Comparison of ENCODE assay signal across 17 cellular contexts in genomic region chr20:48170625-48171024, GRCh38.
DNase-seq lines count a peak whose midpoint lies in the region; ATAC-seq, FAIRE-seq and TF ChIP-seq lines count a peak whose summit lies in the region.
"Had no signal": no experiment of that assay in that cellular context is flagged by ENCODE, and none has a peak within 500 bp of the region (broad histone marks: within the 10 kb centered on the region; RNA-seq: fewer than 3 reads in every experiment).

No MANE protein-coding gene starts in this region.

- DNase-seq in D721Med (ENCODE audit: insufficient read length, low spot score) = no peak
- DNase-seq in HCT116 (ENCODE audit: low read depth, low spot score) = no peak
- DNase-seq in OCI-LY7 (ENCODE audit: low spot score) = peak; percentile 10
- DNase-seq in H1 (ENCODE audit: low read depth in 1 of 2, low spot score in 2 of 2) = no peak
- no peak for DNase-seq in T-helper 1 cell
- DNase-seq: Calu3; CD8-positive, alpha-beta T cell; DMS 273 treated with DMSO at 0.1 percent for 48 hours; DMS53; GOT3; H9 had no signal

- no peak overlapping the region for H3K23ac ChIP-seq in H1 (ENCODE audit: insufficient read length)

- no peak overlapping the region for H4K8ac ChIP-seq in H1 (ENCODE audit: extremely low read depth, insufficient read depth, low read length)

- BruUV-seq in HCT116 (replicated peaks; lab: Mats Ljungman, UMichigan) (no TSS peak), OCI-LY7 (replicated peaks; lab: Mats Ljungman, UMichigan) (no TSS peak)

- no peak overlapping the region for H2BK15ac ChIP-seq in H1 (ENCODE audit: low read length)

- H4K91ac ChIP-seq in H1 (replicated peaks; ENCODE audit: insufficient read length, low read length) = no peak overlapping the region

- H4K20me1 ChIP-seq in HCT116 (ENCODE audit: insufficient read depth) (no peaks in the 10 kb centered on the region), OCI-LY7 (ENCODE audit: insufficient read depth, low read length) (no peaks in the 10 kb centered on the region), H1 (replicated peaks in 1 of 2; ENCODE audit: control insufficient read depth in 1 of 2, insufficient read depth in 2 of 2, low read length in 2 of 2) (no peaks in the 10 kb centered on the region)
- H4K20me1 ChIP-seq: BLaER1 treated with 17β-estradiol and CSF1 and Interleukin-3, amounts not matched to agents 10 nM and 100 nM had no signal

- intact Hi-C loops in HCT116 (cut with micrococcal nuclease) (no loop called here), OCI-LY7 (cut with micrococcal nuclease; ENCODE audit: unreplicated experiment) (no loop called here)

- no peak overlapping the region for H2BK20ac ChIP-seq in H1 (ENCODE audit: low read length)

- H3K9ac ChIP-seq in HCT116 (ENCODE audit: low read length) = no peak overlapping the region
- H3K9ac ChIP-seq in H1 (replicated peaks in 1 of 4; ENCODE audit: extremely low read depth in 1 of 4, low read depth in 3 of 4, low read length in 3 of 4) = no peak overlapping the region
- H3K9ac ChIP-seq: BLaER1 treated with 17β-estradiol and CSF1 and Interleukin-3, amounts not matched to agents 10 nM and 100 nM had no signal

- H3K27me3 ChIP-seq in HCT116 (ENCODE audit: insufficient read depth, low read length) (peaks cover 77% of the 10 kb centered on the region), H1 (replicated peaks in 1 of 4; ENCODE audit: control insufficient read depth in 3 of 4, extremely low read depth in 1 of 4, insufficient read depth in 3 of 4, low read length in 3 of 4) (no peaks in the 10 kb centered on the region)
- H3K27me3 ChIP-seq: BLaER1 treated with 17β-estradiol and CSF1 and Interleukin-3, amounts not matched to agents 10 nM and 100 nM had no signal

- H2BK5ac ChIP-seq in H1 (ENCODE audit: low read depth, low read length) = no peak overlapping the region

- 92% methylated on average over 2 of the region's 2 CpGs; no CpG with 5 or more reads in 1 of the 2 experiments for WGBS in H1 (ENCODE audit: extremely low coverage in 1 of 2, insufficient coverage in 1 of 2, insufficient read length in 1 of 2, insufficient replicate concordance in 2 of 2, low coverage in 1 of 2, low lambda C conversion rate in 2 of 2, missing lambda C conversion rate in 1 of 2), 2 experiments

- no peak overlapping the region for H3K4ac ChIP-seq in H1 (replicated peaks; ENCODE audit: insufficient read length, low read depth, low read length)

- H3K9me3 ChIP-seq in HCT116 (ENCODE audit: control insufficient read depth in 1 of 2, insufficient read depth in 1 of 2, low read depth in 1 of 2, low read length in 2 of 2) = no peaks in the 10 kb centered on the region
- H3K9me3 ChIP-seq in OCI-LY7 (ENCODE audit: low read length) = no peaks in the 10 kb centered on the region
- no peaks in the 10 kb centered on the region for H3K9me3 ChIP-seq in H1 (ENCODE audit: insufficient read depth in 2 of 2, low read depth in 1 of 2, low read length in 1 of 2)

- H2BK120ac ChIP-seq in H1 (replicated peaks; ENCODE audit: low read depth, low read length) = no peak overlapping the region

- no peak overlapping the region for H3K14ac ChIP-seq in H1 (ENCODE audit: insufficient read length)

- H2BK12ac ChIP-seq in H1 (ENCODE audit: low read depth, low read length) = no peak overlapping the region

- H3K9me2 ChIP-seq in HCT116 (ENCODE audit: insufficient read depth) = no peaks in the 10 kb centered on the region
- H3K9me2 ChIP-seq in OCI-LY7 (ENCODE audit: insufficient read depth, low read length) = no peaks in the 10 kb centered on the region

- H2AK5ac ChIP-seq in H1 (ENCODE audit: low read depth, low read length) = no peak overlapping the region

- TF ChIP-seq POLR2A in HCT116 (IDR thresholded peaks at IDR 0.05; ENCODE audit: borderline replicate concordance, extremely low read depth, insufficient read depth, insufficient read length) (no peak), H1 (IDR thresholded peaks at IDR 0.05; ENCODE audit: control extremely low read depth in 1 of 2, low read depth in 2 of 2, low read length in 2 of 2) (no peak)

- POLR2A ChIA-PET in HCT116 (lab: Charles Lee) (no interaction called here), OCI-LY7 (lab: Charles Lee) (interaction anchor here (0.6 kb wide), 1 partner anchor 20 kb away, joined by 3 read pairs; no protein-coding TSS in a partner anchor), H1 (lab: Charles Lee; ENCODE audit: partially characterized antibody) (no interaction called here)

- H3K4me2 ChIP-seq in HCT116 (ENCODE audit: low read length) = no peak overlapping the region
- H3K4me2 ChIP-seq in OCI-LY7 (ENCODE audit: low read length) = no peak overlapping the region
- H3K4me2 ChIP-seq in H1 (ENCODE audit: insufficient read depth in 1 of 2, low read depth in 2 of 2, low read length in 2 of 2) = no peak overlapping the region
- H3K4me2 ChIP-seq: BLaER1 treated with 17β-estradiol and CSF1 and Interleukin-3, amounts not matched to agents 10 nM and 100 nM had no signal

- H3K27ac ChIP-seq in HCT116 (ENCODE audit: low read depth, low read length) = no peak overlapping the region
- H3K27ac ChIP-seq in OCI-LY7 (ENCODE audit: low read depth, low read length, poor library complexity, severe bottlenecking) = no peak overlapping the region
- no peak overlapping the region for H3K27ac ChIP-seq in H1 (ENCODE audit: low read depth, low read length)
- H3K27ac ChIP-seq: BLaER1 treated with 17β-estradiol and CSF1 and Interleukin-3, amounts not matched to agents 10 nM and 100 nM had no signal

- H3K4me3 ChIP-seq in HCT116 (replicated peaks in 1 of 2; ENCODE audit: low read depth in 1 of 2, low read length in 2 of 2) = no peak overlapping the region
- H3K4me3 ChIP-seq in OCI-LY7 (ENCODE audit: low read depth, low read length, poor library complexity, severe bottlenecking) = no peak overlapping the region
- H3K4me3 ChIP-seq in H1 (ENCODE audit: extremely low read depth in 1 of 4, insufficient read depth in 2 of 4, low read depth in 3 of 4, low read length in 4 of 4) = no peak overlapping the region
- H3K4me3 ChIP-seq: BLaER1 treated with 17β-estradiol and CSF1 and Interleukin-3, amounts not matched to agents 10 nM and 100 nM had no signal

- TF ChIP-seq RAD21 in HCT116 (IDR thresholded peaks at IDR 0.05; ENCODE audit: low read depth) (0 out of 2 replicates have a peak, but pooled peaks have one; percentile 4), H1 (IDR thresholded peaks at IDR 0.05 in 1 of 2, conservative IDR thresholded peaks at IDR 0.05 in 1 of 2; ENCODE audit: low read depth in 2 of 2, low read length in 2 of 2) (no peak; a peak in 1 of 4 replicates)

- H3K23me2 ChIP-seq in H1 (ENCODE audit: low read depth, low read length) = no peaks in the 10 kb centered on the region

- RAD21 ChIA-PET in HCT116 (lab: Charles Lee; ENCODE audit: low non-redundant PET in 1 of 2, low total read pairs in 2 of 2, uncharacterized antibody in 2 of 2, unreplicated experiment in 2 of 2) = no interaction called here

- CTCF ChIA-PET in HCT116 (lab: Charles Lee) (no interaction called here), OCI-LY7 (lab: Charles Lee; ENCODE audit: unreplicated experiment) (no interaction called here), H1 (lab: Charles Lee; ENCODE audit: partially characterized antibody) (interaction anchor here (1.1 to 2.6 kb wide), 3 partner anchors 10 to 17 kb away, joined by 3 to 7 read pairs (median 4); no protein-coding TSS in a partner anchor)

- H2AFZ ChIP-seq in HCT116 (ENCODE audit: low read depth, low read length, poor library complexity, severe bottlenecking) = no peak overlapping the region
- no peak overlapping the region for H2AFZ ChIP-seq in OCI-LY7 (ENCODE audit: low read length)
- H2AFZ ChIP-seq in H1 (ENCODE audit: low read length) = no peak overlapping the region

- ATAC-seq in HCT116 (no peak), GM21390 (IDR thresholded peaks at IDR 0.05; ENCODE audit: unreplicated experiment) (no peak), HG03439 (IDR thresholded peaks at IDR 0.05; ENCODE audit: unreplicated experiment) (no peak)
- ATAC-seq: CD8-positive, alpha-beta T cell had no signal

- no peaks in the 10 kb centered on the region for H3K79me2 ChIP-seq in HCT116 (ENCODE audit: insufficient read depth, low read length)
- no peaks in the 10 kb centered on the region for H3K79me2 ChIP-seq in OCI-LY7 (ENCODE audit: insufficient read depth, low read depth, low read length)
- no peaks in the 10 kb centered on the region for H3K79me2 ChIP-seq in H1 (ENCODE audit: control insufficient read depth in 1 of 2, insufficient read depth in 2 of 2, low read length in 2 of 2)

- FAIRE-seq in D721Med (lab: Jason Lieb, UNC) = no peak
- no peak for FAIRE-seq in H1 (lab: Jason Lieb, UNC)
- FAIRE-seq: G401.6, GM12892, GM18507 had no signal

- H3K36me3 ChIP-seq in HCT116 (ENCODE audit: control insufficient read depth in 1 of 2, insufficient read depth in 2 of 2, low read length in 2 of 2) (no peaks in the 10 kb centered on the region), OCI-LY7 (ENCODE audit: insufficient read depth, low read length) (no peaks in the 10 kb centered on the region), H1 (ENCODE audit: control insufficient read depth in 2 of 4, insufficient read depth in 4 of 4, low read length in 3 of 4) (no peaks in the 10 kb centered on the region)
- H3K36me3 ChIP-seq: BLaER1 treated with 17β-estradiol and CSF1 and Interleukin-3, amounts not matched to agents 10 nM and 100 nM had no signal

- H3K79me1 ChIP-seq in H1 (ENCODE audit: low read depth, low read length) = no peaks in the 10 kb centered on the region

- no peak overlapping the region for H3K18ac ChIP-seq in H1 (ENCODE audit: extremely low read depth, low read length)

- TF ChIP-seq EP300 in H1 (IDR thresholded peaks at IDR 0.05; ENCODE audit: borderline replicate concordance in 1 of 2, low read depth in 2 of 2, low read length in 2 of 2) = no peak

- H3K56ac ChIP-seq in H1 (replicated peaks; ENCODE audit: insufficient read length, low read depth, low read length) = no peak overlapping the region

- no peak overlapping the region for H4K5ac ChIP-seq in H1 (ENCODE audit: insufficient read length, low read depth, low read length)

- no peaks in the 10 kb centered on the region for H3K4me1 ChIP-seq in HCT116 (ENCODE audit: control insufficient read depth in 1 of 2, insufficient read depth in 2 of 2, low read length in 2 of 2)
- H3K4me1 ChIP-seq in OCI-LY7 (ENCODE audit: insufficient read depth, low read length, poor library complexity, severe bottlenecking) = no peaks in the 10 kb centered on the region
- H3K4me1 ChIP-seq in H1 (replicated peaks in 1 of 4; ENCODE audit: control insufficient read depth in 3 of 4, insufficient read depth in 4 of 4, low read length in 3 of 4) = no peaks in the 10 kb centered on the region

- TF ChIP-seq CTCF in D721Med (IDR thresholded peaks at IDR 0.05; ENCODE audit: insufficient read depth, missing control alignments) (peak; percentile 24), HCT116 (IDR thresholded peaks at IDR 0.05 in 2 of 3, conservative IDR thresholded peaks at IDR 0.05 in 1 of 3; ENCODE audit: borderline replicate concordance in 1 of 3, insufficient read depth in 1 of 3, low read depth in 2 of 3, low read length in 2 of 3) (no peak), OCI-LY7 (conservative IDR thresholded peaks at IDR 0.05; ENCODE audit: low read length) (no peak; the same call in 1 of the 2 replicates), H1 (IDR thresholded peaks at IDR 0.05; ENCODE audit: control extremely low read depth in 1 of 3, insufficient read depth in 1 of 3, low read depth in 1 of 3, low read length in 3 of 3) (no peak)

TF ChIP-seq in H1, 55 proteins besides CTCF, POLR2A, EP300 and RAD21 (continues in another document):
- 0 out of 2 replicates have a peak, but pooled peaks have one; percentile 18 for TF ChIP-seq KDM1A (IDR thresholded peaks at IDR 0.05; ENCODE audit: borderline replicate concordance, low read length)
